1 cellular context compared by ENCODE assay signal in the genomic region with DNA sequence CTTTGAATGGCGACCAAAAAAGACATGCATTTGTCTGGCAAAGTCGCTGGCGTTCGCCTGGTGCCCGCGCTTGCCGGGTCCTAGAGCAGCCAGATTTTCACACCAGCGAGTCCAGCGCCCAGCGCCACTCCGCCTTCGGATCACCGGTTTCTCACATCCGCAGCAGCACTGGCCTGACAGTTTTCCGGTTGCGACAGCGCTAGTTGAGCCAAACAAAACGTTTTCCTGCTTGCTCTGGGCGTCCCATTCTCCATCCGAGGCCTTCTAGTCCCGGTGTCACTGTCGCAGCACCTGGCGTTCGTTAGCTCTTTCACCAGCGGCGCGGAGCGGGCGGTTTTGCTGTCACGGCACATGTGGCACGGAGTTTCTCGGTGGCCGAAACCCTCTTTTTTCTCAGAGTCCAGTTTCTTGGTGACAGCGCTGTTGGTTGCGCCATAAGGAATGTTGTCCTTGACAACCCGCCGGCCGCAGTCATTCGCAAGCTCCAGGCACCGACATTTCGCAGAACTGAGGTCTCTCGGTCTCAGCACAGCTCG.
TF ChIP-seq lines count a peak whose summit lies in the region.

No MANE protein-coding gene starts in this region.

TF ChIP-seq in H1, 55 proteins besides CTCF, POLR2A, EP300 and RAD21 (continued from another document):
- TF ChIP-seq FOSL1 (IDR thresholded peaks at IDR 0.05; ENCODE audit: insufficient read depth, low read depth, low read length) (peak; percentile 84), NANOG (IDR thresholded peaks at IDR 0.05; ENCODE audit: insufficient read depth, low read depth, low read length, poor library complexity, severe bottlenecking) (no peak), SUZ12 (IDR thresholded peaks at IDR 0.05; ENCODE audit: low read length) (peak; percentile 99), EZH2 (IDR thresholded peaks at IDR 0.05; ENCODE audit: low read depth, low read length, severe bottlenecking) (peak; percentile 100), SIN3A (conservative IDR thresholded peaks at IDR 0.05 in 1 of 2, IDR thresholded peaks at IDR 0.05 in 1 of 2; ENCODE audit: low read depth in 1 of 2, low read length in 2 of 2) (peak in 1 of 2 experiments; percentile 71; a peak in 2 of 4 replicates), TBP (IDR thresholded peaks at IDR 0.05; ENCODE audit: low read depth, low read length) (no peak), E2F6 (IDR thresholded peaks at IDR 0.05) (peak; percentile 24; the same call in 1 of the 2 replicates), CTBP2 (IDR thresholded peaks at IDR 0.05; ENCODE audit: borderline replicate concordance, insufficient read depth, insufficient read length, low read length) (peak; percentile 34), RNF2 (IDR thresholded peaks at IDR 0.05; ENCODE audit: borderline replicate concordance, low read depth, low read length, missing control alignments, poor library complexity, severe bottlenecking) (peak; percentile 92), CEBPB (IDR thresholded peaks at IDR 0.05; ENCODE audit: low read depth, low read length) (0 out of 2 replicates have a peak, but pooled peaks have one; percentile 58)
